Comparison of ENCODE assay signal across 21 cellular contexts in genomic region chr2:71339685-71340084, GRCh38.
"Had no signal": no experiment of that assay in that cellular context is flagged by ENCODE, and none has a peak within 500 bp of the region (broad histone marks: within the 10 kb centered on the region; RNA-seq: fewer than 3 reads in every experiment).

No MANE protein-coding gene starts in this region.

- H3K27ac Mint-ChIP-seq: activated CD4-positive, alpha-beta memory T cell treated with anti-CD3 and anti-CD28 coated beads, Interleukin-2, amount 10 ng/mL, durations not matched to agents 7 days and 5 days; activated CD8-positive, alpha-beta memory T cell treated with anti-CD3 and anti-CD28 coated beads, Interleukin-2, amount 10 ng/mL, durations not matched to agents 7 days and 5 days; activated naive CD4-positive, alpha-beta T cell treated with anti-CD3 and anti-CD28 coated beads, Interleukin-2, amount 10 ng/mL, durations not matched to agents 7 days and 5 days; stimulated activated effector memory CD8-positive, alpha-beta T cell treated with anti-CD3 and anti-CD28 coated beads, Interleukin-12 subunit alpha, Interleukin-12 subunit beta, amount 100 ng/mL, for 72 hours had no signal

- H3K36me3 ChIP-seq: ascending aorta, breast epithelium, pancreas had no signal

- H3K27ac ChIP-seq: ascending aorta, breast epithelium, pancreas had no signal

- H3K27me3 ChIP-seq: ascending aorta, breast epithelium, pancreas had no signal

- H3K4me3 Mint-ChIP-seq: activated CD4-positive, alpha-beta memory T cell treated with anti-CD3 and anti-CD28 coated beads, Interleukin-2, amount 10 ng/mL, durations not matched to agents 7 days and 5 days; activated CD8-positive, alpha-beta memory T cell treated with anti-CD3 and anti-CD28 coated beads, Interleukin-2, amount 10 ng/mL, durations not matched to agents 7 days and 5 days; activated naive CD4-positive, alpha-beta T cell treated with anti-CD3 and anti-CD28 coated beads, Interleukin-2, amount 10 ng/mL, durations not matched to agents 7 days and 5 days; mesothelial cell of epicardium; stimulated activated effector memory CD8-positive, alpha-beta T cell treated with anti-CD3 and anti-CD28 coated beads, Interleukin-12 subunit alpha, Interleukin-12 subunit beta, amount 100 ng/mL, for 72 hours had no signal

- DNase-seq: activated CD4-positive, alpha-beta memory T cell treated with anti-CD3 and anti-CD28 coated beads, Interleukin-2, amount 10 ng/mL, durations not matched to agents 7 days and 5 days; activated CD4-positive, alpha-beta T cell treated with anti-CD3 and anti-CD28 coated beads for 48 hours; activated CD4-positive, CD25-positive, alpha-beta regulatory T cell; activated CD8-positive, alpha-beta memory T cell treated with anti-CD3 and anti-CD28 coated beads, Interleukin-2, amount 10 ng/mL, durations not matched to agents 7 days and 5 days; activated naive CD4-positive, alpha-beta T cell treated with anti-CD3 and anti-CD28 coated beads, Interleukin-2, amount 10 ng/mL, durations not matched to agents 7 days and 5 days; activated T-cell treated with anti-CD3 and anti-CD28 coated beads, Interleukin-2, amount 50 U/mL, for 1 hour; cerebellar nuclear complex; cortex of kidney; head of caudate nucleus; kidney; pancreas; stimulated activated CD4-positive, alpha-beta T cell treated with anti-CD3 and anti-CD28 coated beads, Interleukin-4, amount 100 ng/mL, for 24 hours; SW 1271 had no signal

- ATAC-seq: activated CD8-positive, alpha-beta memory T cell treated with anti-CD3 and anti-CD28 coated beads, Interleukin-2, amount 10 ng/mL, durations not matched to agents 7 days and 5 days; left lobe of liver; pancreas; sciatic nerve; stimulated activated effector memory CD8-positive, alpha-beta T cell treated with anti-CD3 and anti-CD28 coated beads, Interleukin-12 subunit alpha, Interleukin-12 subunit beta, amount 100 ng/mL, for 72 hours had no signal

- H3K4me2 ChIP-seq: smooth muscle cell had no signal

- H3K27me3 Mint-ChIP-seq: activated CD4-positive, alpha-beta memory T cell treated with anti-CD3 and anti-CD28 coated beads, Interleukin-2, amount 10 ng/mL, durations not matched to agents 7 days and 5 days; activated CD8-positive, alpha-beta memory T cell treated with anti-CD3 and anti-CD28 coated beads, Interleukin-2, amount 10 ng/mL, durations not matched to agents 7 days and 5 days; activated naive CD4-positive, alpha-beta T cell treated with anti-CD3 and anti-CD28 coated beads, Interleukin-2, amount 10 ng/mL, durations not matched to agents 7 days and 5 days had no signal

- H3K9me3 Mint-ChIP-seq: activated CD4-positive, alpha-beta memory T cell treated with anti-CD3 and anti-CD28 coated beads, Interleukin-2, amount 10 ng/mL, durations not matched to agents 7 days and 5 days; activated naive CD4-positive, alpha-beta T cell treated with anti-CD3 and anti-CD28 coated beads, Interleukin-2, amount 10 ng/mL, durations not matched to agents 7 days and 5 days; mesothelial cell of epicardium; stimulated activated effector memory CD8-positive, alpha-beta T cell treated with anti-CD3 and anti-CD28 coated beads, Interleukin-12 subunit alpha, Interleukin-12 subunit beta, amount 100 ng/mL, for 72 hours had no signal

- H3K9me3 ChIP-seq: ascending aorta, breast epithelium, pancreas had no signal

- H3K4me3 ChIP-seq: ascending aorta, breast epithelium, lung, pancreas, smooth muscle cell had no signal

- H3K4me1 ChIP-seq: breast epithelium had no signal
